In the genomic region with DNA sequence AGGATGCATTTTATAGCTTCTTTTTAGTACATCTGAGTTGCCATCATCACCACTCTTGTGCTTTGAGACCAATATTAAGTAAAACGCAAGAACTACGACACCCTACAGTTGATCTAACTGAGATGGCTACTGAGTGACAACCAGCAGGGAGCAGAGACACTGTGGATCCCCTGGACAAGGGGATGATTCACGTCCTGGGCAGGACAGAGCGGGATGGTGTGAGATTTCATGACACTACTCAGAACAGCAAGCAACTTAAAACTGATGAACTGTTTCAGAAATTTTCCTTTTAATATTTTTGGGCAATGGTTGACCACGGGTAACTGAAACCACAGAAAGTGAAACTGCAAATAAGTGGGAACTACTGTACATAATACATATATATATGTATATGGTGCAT, we compare ENCODE assay signal across 13 cellular contexts.
A peak's percentile ranks its signal among the peaks of the same experiment; 100 is the strongest.
DNase-seq lines count a peak whose midpoint lies in the region; ATAC-seq, FAIRE-seq and TF ChIP-seq lines count a peak whose summit lies in the region.
"Had no signal": no experiment of that assay in that cellular context is flagged by ENCODE, and none has a peak within 500 bp of the region (broad histone marks: within the 10 kb centered on the region; RNA-seq: fewer than 3 reads in every experiment).

No MANE protein-coding gene starts in this region.

- no peak for DNase-seq in LNCaP clone FGC (ENCODE audit: low read depth)
- DNase-seq in SW 1271 (lab: John Stamatoyannopoulos, UW): peak; percentile 30 to 56
- peak; percentile 42 for DNase-seq in fibroblast of villous mesenchyme (ENCODE audit: low read depth)
- DNase-seq in smooth muscle cell (lab: John Stamatoyannopoulos, UW; ENCODE audit: unreplicated experiment): no peak
- no peak for DNase-seq in GM19239 (ENCODE audit: insufficient read length, low spot score)
- no peak for DNase-seq in activated CD8-positive, alpha-beta T cell treated with anti-CD3 and anti-CD28 coated beads for 36 hours
- DNase-seq: activated effector memory CD4-positive, alpha-beta T cell treated with anti-CD3 and anti-CD28 coated beads, Interleukin-2, amount 50 U/mL, for 16 hours; GOT3; NCI-H446 treated with DMSO at 0.1 percent for 48 hours; SHP77 treated with DMSO at 0.1 percent for 48 hours had no signal

- TF ChIP-seq CTCF in LNCaP clone FGC (IDR thresholded peaks at IDR 0.05; ENCODE audit: control insufficient read depth, extremely low read depth, insufficient read depth) (no peak), fibroblast of villous mesenchyme (IDR thresholded peaks at IDR 0.05; ENCODE audit: insufficient read depth, low read depth, low read length) (no peak), smooth muscle cell (IDR thresholded peaks at IDR 0.05; ENCODE audit: borderline replicate concordance, insufficient read depth, poor library complexity, severe bottlenecking) (no peak)
- no peak for TF ChIP-seq CTCF in activated CD8-positive, alpha-beta T cell treated with anti-CD3 and anti-CD28 coated beads for 36 hours (IDR thresholded peaks at IDR 0.05)

- POLR2A ChIA-PET in activated CD8-positive, alpha-beta T cell treated with anti-CD3 and anti-CD28 coated beads for 36 hours (lab: Charles Lee): no interaction called here

- H3K4me3 ChIP-seq in LNCaP clone FGC (ENCODE audit: low read depth, low read length) (peak overlapping the region; percentile 19; the same call in 1 of the 2 replicates), fibroblast of villous mesenchyme (ENCODE audit: low read depth, low read length) (peak overlapping the region; percentile 26), smooth muscle cell (no peak overlapping the region)
- H3K4me3 ChIP-seq: cardiac muscle cell had no signal

- 37% methylated on average over 5 of the region's 5 CpGs for WGBS in smooth muscle cell (ENCODE audit: low lambda C conversion rate)

- peak overlapping the region; percentile 58 for H3K9ac ChIP-seq in smooth muscle cell (ENCODE audit: low read depth)

- H3K9me3 Mint-ChIP-seq in activated CD8-positive, alpha-beta T cell treated with anti-CD3 and anti-CD28 coated beads for 36 hours: peaks cover 5% of the 10 kb centered on the region

- no peaks in the 10 kb centered on the region for H3K36me3 ChIP-seq in smooth muscle cell (ENCODE audit: low read depth)
- H3K36me3 ChIP-seq: cardiac muscle cell had no signal

- H3K9me3 ChIP-seq in smooth muscle cell (replicated peaks; ENCODE audit: low read depth): no peaks in the 10 kb centered on the region

- peaks cover 5% of the 10 kb centered on the region for H3K36me3 Mint-ChIP-seq in activated CD8-positive, alpha-beta T cell treated with anti-CD3 and anti-CD28 coated beads for 36 hours (ENCODE audit: low read depth)

- no peak overlapping the region for H3K27ac Mint-ChIP-seq in activated CD8-positive, alpha-beta T cell treated with anti-CD3 and anti-CD28 coated beads for 36 hours

- peak overlapping the region; percentile 81 for H3K4me2 ChIP-seq in smooth muscle cell

- H3K4me1 ChIP-seq in smooth muscle cell (ENCODE audit: low read depth): peaks cover 11% of the 10 kb centered on the region

- no peak for ATAC-seq in activated CD8-positive, alpha-beta T cell treated with anti-CD3 and anti-CD28 coated beads for 36 hours
- no peak for ATAC-seq in GM18517 (IDR thresholded peaks at IDR 0.05; ENCODE audit: unreplicated experiment)

- H3K27ac ChIP-seq in smooth muscle cell (ENCODE audit: low read depth): peak overlapping the region; percentile 77
- H3K27ac ChIP-seq: cardiac muscle cell had no signal

- no peaks in the 10 kb centered on the region for H3K4me1 Mint-ChIP-seq in activated CD8-positive, alpha-beta T cell treated with anti-CD3 and anti-CD28 coated beads for 36 hours (ENCODE audit: low read depth)

- no peak for FAIRE-seq in GM19239 (lab: Jason Lieb, UNC)
- FAIRE-seq: small intestine had no signal

- H3F3A ChIP-seq in smooth muscle cell (ENCODE audit: low read depth): peaks cover 3% of the 10 kb centered on the region

- no peaks in the 10 kb centered on the region for H3K79me2 ChIP-seq in smooth muscle cell (ENCODE audit: low read depth)

- no peaks in the 10 kb centered on the region for H3K27me3 ChIP-seq in smooth muscle cell (ENCODE audit: low read depth)
- H3K27me3 ChIP-seq: cardiac muscle cell had no signal

- no peak overlapping the region for H3K4me3 Mint-ChIP-seq in activated CD8-positive, alpha-beta T cell treated with anti-CD3 and anti-CD28 coated beads for 36 hours

- intact Hi-C loops in activated CD8-positive, alpha-beta T cell treated with anti-CD3 and anti-CD28 coated beads for 36 hours (cut with micrococcal nuclease): no loop called here

- no peaks in the 10 kb centered on the region for H3K27me3 Mint-ChIP-seq in activated CD8-positive, alpha-beta T cell treated with anti-CD3 and anti-CD28 coated beads for 36 hours

- H2AFZ ChIP-seq in smooth muscle cell (ENCODE audit: low read depth): peak overlapping the region; percentile 32

- H4K20me1 ChIP-seq in smooth muscle cell (ENCODE audit: low read depth): no peaks in the 10 kb centered on the region

- CTCF ChIA-PET in activated CD8-positive, alpha-beta T cell treated with anti-CD3 and anti-CD28 coated beads for 36 hours (lab: Charles Lee): no interaction called here

Comparison
In these comparisons a context has a peak if more than half of its experiments do, and no peak if none do; other contexts are left out.
1. DNase-seq: peak in SW 1271 (2 of 2) and fibroblast of villous mesenchyme (single experiment); none in LNCaP clone FGC (single experiment), smooth muscle cell (single experiment), GM19239 (single experiment) and activated CD8-positive, alpha-beta T cell treated with anti-CD3 and anti-CD28 coated beads for 36 hours (single experiment).